1 cellular context compared by ENCODE assay signal in the genomic region with DNA sequence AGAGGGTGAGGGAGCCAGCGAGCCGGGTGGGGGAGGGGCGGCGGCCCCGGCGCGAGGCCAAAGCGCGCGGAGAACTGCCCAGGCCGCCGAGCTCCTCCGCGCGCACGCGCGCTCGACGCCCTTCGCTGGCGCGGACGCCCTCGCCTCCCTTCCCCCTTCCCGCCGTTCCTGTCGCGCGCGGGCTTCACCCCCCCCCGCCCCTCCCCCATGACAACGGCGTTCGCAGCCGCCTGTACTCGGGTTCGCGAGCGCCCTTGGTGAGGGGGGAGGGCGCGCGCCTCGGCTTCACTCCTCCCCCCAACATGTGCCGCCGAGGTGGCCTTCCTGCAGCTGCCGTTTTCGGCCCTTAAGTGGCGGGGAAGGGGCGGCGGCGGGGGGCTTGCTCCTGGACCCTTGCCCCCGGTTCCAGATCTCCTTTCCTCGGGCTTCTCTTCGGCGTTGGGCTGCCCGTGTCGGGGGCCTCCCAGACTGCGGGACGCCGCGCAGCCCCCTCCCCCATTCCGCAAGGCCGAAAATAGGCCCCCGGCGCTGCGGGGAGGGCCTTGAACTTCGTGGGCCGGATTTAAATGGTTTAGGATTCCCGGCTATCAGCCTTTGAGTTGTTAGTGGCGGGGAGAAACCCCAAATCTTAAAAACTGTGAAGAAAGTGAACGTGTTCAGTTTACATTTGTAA.
TF ChIP-seq lines count a peak whose summit lies in the region.

No MANE protein-coding gene starts in this region.

TF ChIP-seq in GM23338, 12 proteins besides CTCF, POLR2A, EP300 and RAD21 (continued from another document):
- TF ChIP-seq EZH2 (IDR thresholded peaks at IDR 0.05; ENCODE audit: low read depth, unreplicated experiment) (no peak), STAT1 (IDR thresholded peaks at IDR 0.05; ENCODE audit: unreplicated experiment) (no peak), ZNF114 (CRISPR knock-in tag; IDR thresholded peaks at IDR 0.05) (no peak), CREB1 (CRISPR knock-in tag; IDR thresholded peaks at IDR 0.05; ENCODE audit: low read depth) (no peak)
- TF ChIP-seq, protein P1, sequence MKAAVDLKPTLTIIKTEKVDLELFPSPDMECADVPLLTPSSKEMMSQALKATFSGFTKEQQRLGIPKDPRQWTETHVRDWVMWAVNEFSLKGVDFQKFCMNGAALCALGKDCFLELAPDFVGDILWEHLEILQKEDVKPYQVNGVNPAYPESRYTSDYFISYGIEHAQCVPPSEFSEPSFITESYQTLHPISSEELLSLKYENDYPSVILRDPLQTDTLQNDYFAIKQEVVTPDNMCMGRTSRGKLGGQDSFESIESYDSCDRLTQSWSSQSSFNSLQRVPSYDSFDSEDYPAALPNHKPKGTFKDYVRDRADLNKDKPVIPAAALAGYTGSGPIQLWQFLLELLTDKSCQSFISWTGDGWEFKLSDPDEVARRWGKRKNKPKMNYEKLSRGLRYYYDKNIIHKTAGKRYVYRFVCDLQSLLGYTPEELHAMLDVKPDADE (IDR thresholded peaks at IDR 0.05), result no peak
